ENCODE assay signal across 1 cellular context in the genomic region with DNA sequence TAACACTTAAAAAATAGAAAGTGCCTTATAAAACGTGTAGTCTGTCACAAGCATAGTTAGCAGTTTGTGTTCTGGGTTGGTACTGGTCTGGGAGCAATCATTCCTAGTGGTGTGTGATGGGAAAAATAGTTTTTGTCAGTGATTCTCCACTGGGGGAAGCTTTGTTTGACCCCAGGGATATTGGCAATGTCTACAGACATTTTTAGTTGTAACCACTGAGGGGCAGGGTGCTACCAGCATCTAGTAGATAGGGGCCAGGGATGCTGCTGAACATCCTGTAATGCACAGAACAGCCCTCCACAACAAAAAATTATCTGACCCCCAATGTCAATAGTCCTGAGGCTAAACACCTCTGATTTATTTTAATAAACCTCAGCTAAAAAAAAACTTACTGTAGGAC.
TF ChIP-seq lines count a peak whose summit lies in the region.

No MANE protein-coding gene starts in this region.

TF ChIP-seq in GM12878, 131 proteins besides CTCF, POLR2A, EP300 and RAD21 (continued from another document):
- TF ChIP-seq, protein P1, sequence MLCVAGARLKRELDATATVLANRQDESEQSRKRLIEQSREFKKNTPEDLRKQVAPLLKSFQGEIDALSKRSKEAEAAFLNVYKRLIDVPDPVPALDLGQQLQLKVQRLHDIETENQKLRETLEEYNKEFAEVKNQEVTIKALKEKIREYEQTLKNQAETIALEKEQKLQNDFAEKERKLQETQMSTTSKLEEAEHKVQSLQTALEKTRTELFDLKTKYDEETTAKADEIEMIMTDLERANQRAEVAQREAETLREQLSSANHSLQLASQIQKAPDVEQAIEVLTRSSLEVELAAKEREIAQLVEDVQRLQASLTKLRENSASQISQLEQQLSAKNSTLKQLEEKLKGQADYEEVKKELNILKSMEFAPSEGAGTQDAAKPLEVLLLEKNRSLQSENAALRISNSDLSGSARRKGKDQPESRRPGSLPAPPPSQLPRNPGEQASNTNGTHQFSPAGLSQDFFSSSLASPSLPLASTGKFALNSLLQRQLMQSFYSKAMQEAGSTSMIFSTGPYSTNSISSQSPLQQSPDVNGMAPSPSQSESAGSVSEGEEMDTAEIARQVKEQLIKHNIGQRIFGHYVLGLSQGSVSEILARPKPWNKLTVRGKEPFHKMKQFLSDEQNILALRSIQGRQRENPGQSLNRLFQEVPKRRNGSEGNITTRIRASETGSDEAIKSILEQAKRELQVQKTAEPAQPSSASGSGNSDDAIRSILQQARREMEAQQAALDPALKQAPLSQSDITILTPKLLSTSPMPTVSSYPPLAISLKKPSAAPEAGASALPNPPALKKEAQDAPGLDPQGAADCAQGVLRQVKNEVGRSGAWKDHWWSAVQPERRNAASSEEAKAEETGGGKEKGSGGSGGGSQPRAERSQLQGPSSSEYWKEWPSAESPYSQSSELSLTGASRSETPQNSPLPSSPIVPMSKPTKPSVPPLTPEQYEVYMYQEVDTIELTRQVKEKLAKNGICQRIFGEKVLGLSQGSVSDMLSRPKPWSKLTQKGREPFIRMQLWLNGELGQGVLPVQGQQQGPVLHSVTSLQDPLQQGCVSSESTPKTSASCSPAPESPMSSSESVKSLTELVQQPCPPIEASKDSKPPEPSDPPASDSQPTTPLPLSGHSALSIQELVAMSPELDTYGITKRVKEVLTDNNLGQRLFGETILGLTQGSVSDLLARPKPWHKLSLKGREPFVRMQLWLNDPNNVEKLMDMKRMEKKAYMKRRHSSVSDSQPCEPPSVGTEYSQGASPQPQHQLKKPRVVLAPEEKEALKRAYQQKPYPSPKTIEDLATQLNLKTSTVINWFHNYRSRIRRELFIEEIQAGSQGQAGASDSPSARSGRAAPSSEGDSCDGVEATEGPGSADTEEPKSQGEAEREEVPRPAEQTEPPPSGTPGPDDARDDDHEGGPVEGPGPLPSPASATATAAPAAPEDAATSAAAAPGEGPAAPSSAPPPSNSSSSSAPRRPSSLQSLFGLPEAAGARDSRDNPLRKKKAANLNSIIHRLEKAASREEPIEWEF (IDR thresholded peaks at IDR 0.05; ENCODE audit: insufficient replicate concordance, low read depth, low read length): no peak
- TF ChIP-seq BHLHE40 (IDR thresholded peaks at IDR 0.05; ENCODE audit: borderline replicate concordance in 1 of 2, low read depth in 2 of 2, low read length in 1 of 2) (no peak), ESRRA (IDR thresholded peaks at IDR 0.05; ENCODE audit: low read length) (no peak), MEF2A (IDR thresholded peaks at IDR 0.05; ENCODE audit: insufficient read depth, low read depth, low read length) (no peak), ZNF274 (IDR thresholded peaks at IDR 0.05; ENCODE audit: insufficient read depth, insufficient read length) (no peak)
- TF ChIP-seq, protein P2, sequence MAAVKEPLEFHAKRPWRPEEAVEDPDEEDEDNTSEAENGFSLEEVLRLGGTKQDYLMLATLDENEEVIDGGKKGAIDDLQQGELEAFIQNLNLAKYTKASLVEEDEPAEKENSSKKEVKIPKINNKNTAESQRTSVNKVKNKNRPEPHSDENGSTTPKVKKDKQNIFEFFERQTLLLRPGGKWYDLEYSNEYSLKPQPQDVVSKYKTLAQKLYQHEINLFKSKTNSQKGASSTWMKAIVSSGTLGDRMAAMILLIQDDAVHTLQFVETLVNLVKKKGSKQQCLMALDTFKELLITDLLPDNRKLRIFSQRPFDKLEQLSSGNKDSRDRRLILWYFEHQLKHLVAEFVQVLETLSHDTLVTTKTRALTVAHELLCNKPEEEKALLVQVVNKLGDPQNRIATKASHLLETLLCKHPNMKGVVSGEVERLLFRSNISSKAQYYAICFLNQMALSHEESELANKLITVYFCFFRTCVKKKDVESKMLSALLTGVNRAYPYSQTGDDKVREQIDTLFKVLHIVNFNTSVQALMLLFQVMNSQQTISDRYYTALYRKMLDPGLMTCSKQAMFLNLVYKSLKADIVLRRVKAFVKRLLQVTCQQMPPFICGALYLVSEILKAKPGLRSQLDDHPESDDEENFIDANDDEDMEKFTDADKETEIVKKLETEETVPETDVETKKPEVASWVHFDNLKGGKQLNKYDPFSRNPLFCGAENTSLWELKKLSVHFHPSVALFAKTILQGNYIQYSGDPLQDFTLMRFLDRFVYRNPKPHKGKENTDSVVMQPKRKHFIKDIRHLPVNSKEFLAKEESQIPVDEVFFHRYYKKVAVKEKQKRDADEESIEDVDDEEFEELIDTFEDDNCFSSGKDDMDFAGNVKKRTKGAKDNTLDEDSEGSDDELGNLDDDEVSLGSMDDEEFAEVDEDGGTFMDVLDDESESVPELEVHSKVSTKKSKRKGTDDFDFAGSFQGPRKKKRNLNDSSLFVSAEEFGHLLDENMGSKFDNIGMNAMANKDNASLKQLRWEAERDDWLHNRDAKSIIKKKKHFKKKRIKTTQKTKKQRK (IDR thresholded peaks at IDR 0.05; ENCODE audit: low read depth, low read length): no peak
- TF ChIP-seq, protein P3, sequence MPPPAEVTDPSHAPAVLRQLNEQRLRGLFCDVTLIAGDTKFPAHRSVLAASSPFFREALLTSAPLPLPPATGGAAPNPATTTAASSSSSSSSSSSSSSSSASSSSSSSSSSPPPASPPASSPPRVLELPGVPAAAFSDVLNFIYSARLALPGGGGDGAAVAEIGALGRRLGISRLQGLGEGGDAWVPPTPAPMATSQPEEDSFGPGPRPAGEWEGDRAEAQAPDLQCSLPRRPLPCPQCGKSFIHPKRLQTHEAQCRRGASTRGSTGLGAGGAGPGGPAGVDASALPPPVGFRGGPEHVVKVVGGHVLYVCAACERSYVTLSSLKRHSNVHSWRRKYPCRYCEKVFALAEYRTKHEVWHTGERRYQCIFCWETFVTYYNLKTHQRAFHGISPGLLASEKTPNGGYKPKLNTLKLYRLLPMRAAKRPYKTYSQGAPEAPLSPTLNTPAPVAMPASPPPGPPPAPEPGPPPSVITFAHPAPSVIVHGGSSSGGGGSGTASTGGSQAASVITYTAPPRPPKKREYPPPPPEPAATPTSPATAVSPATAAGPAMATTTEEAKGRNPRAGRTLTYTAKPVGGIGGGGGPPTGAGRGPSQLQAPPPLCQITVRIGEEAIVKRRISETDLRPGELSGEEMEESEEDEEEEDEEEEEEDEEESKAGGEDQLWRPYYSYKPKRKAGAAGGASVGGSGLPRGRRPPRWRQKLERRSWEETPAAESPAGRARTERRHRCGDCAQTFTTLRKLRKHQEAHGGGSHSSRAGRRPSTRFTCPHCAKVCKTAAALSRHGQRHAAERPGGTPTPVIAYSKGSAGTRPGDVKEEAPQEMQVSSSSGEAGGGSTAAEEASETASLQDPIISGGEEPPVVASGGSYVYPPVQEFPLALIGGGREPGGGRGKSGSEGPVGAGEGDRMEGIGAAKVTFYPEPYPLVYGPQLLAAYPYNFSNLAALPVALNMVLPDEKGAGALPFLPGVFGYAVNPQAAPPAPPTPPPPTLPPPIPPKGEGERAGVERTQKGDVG (CRISPR knock-in tag; IDR thresholded peaks at IDR 0.05): no peak
- TF ChIP-seq, protein P4, sequence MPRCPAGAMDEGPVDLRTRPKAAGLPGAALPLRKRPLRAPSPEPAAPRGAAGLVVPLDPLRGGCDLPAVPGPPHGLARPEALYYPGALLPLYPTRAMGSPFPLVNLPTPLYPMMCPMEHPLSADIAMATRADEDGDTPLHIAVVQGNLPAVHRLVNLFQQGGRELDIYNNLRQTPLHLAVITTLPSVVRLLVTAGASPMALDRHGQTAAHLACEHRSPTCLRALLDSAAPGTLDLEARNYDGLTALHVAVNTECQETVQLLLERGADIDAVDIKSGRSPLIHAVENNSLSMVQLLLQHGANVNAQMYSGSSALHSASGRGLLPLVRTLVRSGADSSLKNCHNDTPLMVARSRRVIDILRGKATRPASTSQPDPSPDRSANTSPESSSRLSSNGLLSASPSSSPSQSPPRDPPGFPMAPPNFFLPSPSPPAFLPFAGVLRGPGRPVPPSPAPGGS (IDR thresholded peaks at IDR 0.05; ENCODE audit: borderline replicate concordance, insufficient read depth, low read depth, low read length, poor library complexity, severe bottlenecking): no peak
